Comparison of ENCODE assay signal across 8 cellular contexts in the genomic region with DNA sequence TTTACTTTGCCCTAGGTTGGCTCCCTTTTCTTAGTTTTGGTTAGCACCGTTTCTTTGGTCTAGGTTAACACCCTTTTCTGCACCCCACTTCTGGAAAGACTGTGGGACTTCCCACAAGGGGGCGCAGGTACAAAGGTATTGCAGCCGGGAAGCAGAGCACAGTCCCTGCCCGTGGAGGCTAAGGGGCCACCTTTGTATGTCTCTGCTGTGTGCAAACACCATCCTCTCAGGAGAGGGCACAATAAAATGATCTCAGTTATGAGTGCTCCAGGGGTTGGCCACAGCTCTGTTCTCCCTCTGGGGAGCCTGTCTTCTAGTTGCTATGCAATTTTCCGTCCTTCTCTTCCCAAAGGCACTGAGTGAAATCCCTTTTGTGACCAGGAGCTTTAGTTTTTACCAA. TPM values are rescaled to one million over a fixed set of nuclear protein-coding genes. Genes with fewer than 3 reads are reported as not detected.
DNase-seq lines count a peak whose midpoint lies in the region; ATAC-seq and TF ChIP-seq lines count a peak whose summit lies in the region.

No MANE protein-coding gene starts in this region.

- no peaks in the 10 kb centered on the region for H3K36me3 ChIP-seq in lower lobe of right lung
- H3K36me3 ChIP-seq in transverse colon: no peaks in the 10 kb centered on the region
- H3K36me3 ChIP-seq in psoas muscle (ENCODE audit: insufficient read depth in 1 of 2, low read depth in 1 of 2): no peaks in the 10 kb centered on the region

- H3K27ac ChIP-seq in lower lobe of right lung: peak overlapping the region; percentile 46
- H3K27ac ChIP-seq in transverse colon: peak overlapping the region; percentile 25 to 67 (median 56)
- no peak overlapping the region for H3K27ac ChIP-seq in psoas muscle

- TF ChIP-seq CTCF in lower lobe of right lung (IDR thresholded peaks at IDR 0.05): peak; percentile 56
- peak; percentile 39 to 81 (median 56) for TF ChIP-seq CTCF in transverse colon (IDR thresholded peaks at IDR 0.05)
- TF ChIP-seq CTCF in psoas muscle (IDR thresholded peaks at IDR 0.05): no peak

- in situ Hi-C loops in transverse colon (cut with MboI; ENCODE audit: low pct_ligation_motif_present in 1 of 4, low pct_unique_long_range_greater_than_20kb in 1 of 4, low sequenced_read_pairs in 3 of 4): loop anchor here in 1 of 4 donors (10.0 kb wide), 1 partner anchor 116 kb away; no protein-coding TSS in a partner anchor

- DNase-seq in COR-L47 (lab: John Stamatoyannopoulos, UW): peak; percentile 58
- peak; percentile 55 for DNase-seq in HuH-7 (ENCODE audit: low spot score)
- peak; percentile 17 to 40 for DNase-seq in SHP77 (lab: John Stamatoyannopoulos, UW)
- peak; percentile 40 for DNase-seq in astrocyte of the hippocampus (ENCODE audit: low read depth, low spot score)
- peak; percentile 80 for DNase-seq in lower lobe of right lung
- peak; percentile 84 for DNase-seq in transverse colon
- DNase-seq in NCI-H526 treated with DMSO at 0.1 percent for 48 hours (lab: John Stamatoyannopoulos, UW): no peak
- DNase-seq in psoas muscle: no peak

- WGBS in transverse colon (ENCODE audit: low coverage in 1 of 2), 2 donors: 17% methylated on average over 5 of the region's 5 CpGs; no CpG with 5 or more reads in 1 of the 2 donors
- WGBS in psoas muscle, 3 donors: 9 to 15% (median 11%) methylated on average over 5 of the region's 5 CpGs

- intact Hi-C loops in lower lobe of right lung (cut with DNase I) (no loop called here), transverse colon (cut with DNase I; ENCODE audit: low total_unique reads) (no loop called here), psoas muscle (cut with DNase I) (no loop called here)

- no peaks in the 10 kb centered on the region for H3K9me3 ChIP-seq in lower lobe of right lung
- H3K9me3 ChIP-seq in transverse colon: no peaks in the 10 kb centered on the region
- H3K9me3 ChIP-seq in psoas muscle: peaks cover 4% of the 10 kb centered on the region

- no peak for TF ChIP-seq EP300 in transverse colon (IDR thresholded peaks at IDR 0.05; ENCODE audit: low read depth)

- TF ChIP-seq POLR2A in transverse colon (IDR thresholded peaks at IDR 0.05): no peak

- no peaks in the 10 kb centered on the region for H3K27me3 ChIP-seq in lower lobe of right lung (ENCODE audit: low read depth)
- H3K27me3 ChIP-seq in transverse colon: peaks cover 14% of the 10 kb centered on the region
- no peaks in the 10 kb centered on the region for H3K27me3 ChIP-seq in psoas muscle (ENCODE audit: insufficient read depth in 3 of 3, low read length in 2 of 3)

- ATAC-seq in lower lobe of right lung (peak; percentile 76 to 91), psoas muscle (no peak)

- peaks cover 3% of the 10 kb centered on the region for H3K4me1 ChIP-seq in lower lobe of right lung
- peaks cover 0 to 26% (median 8%) of the 10 kb centered on the region in 4 donors for H3K4me1 ChIP-seq in transverse colon
- no peaks in the 10 kb centered on the region for H3K4me1 ChIP-seq in psoas muscle

- no peak overlapping the region for H3K4me3 ChIP-seq in lower lobe of right lung
- no peak overlapping the region for H3K4me3 ChIP-seq in transverse colon
- H3K4me3 ChIP-seq in psoas muscle: no peak overlapping the region

RNA-seq across cellular contexts. Expression of a gene that starts 28.4 kb away (rescaled TPM):
- total RNA-seq in lower lobe of right lung (62.1 TPM), transverse colon (10 to 100 TPM; 14.5 to 94.6 (median 82.4) TPM), psoas muscle (not detected)
- under 1 TPM in 2 of 3 donors, not detected in 1; 0.01 to 0.04 TPM for polyA plus RNA-seq in psoas muscle

Comparison
In these comparisons a context has a peak if more than half of its experiments do, and no peak if none do; other contexts are left out.
1. DNase-seq: peak in COR-L47 (single experiment), HuH-7 (single experiment), SHP77 (2 of 2), astrocyte of the hippocampus (single experiment), lower lobe of right lung (single experiment) and transverse colon (single experiment); none in NCI-H526 treated with DMSO at 0.1 percent for 48 hours (single experiment) and psoas muscle (0 of 2).
2. ATAC-seq: peak in lower lobe of right lung (2 of 2); none in psoas muscle (0 of 4).
3. RNA of a gene that starts 28.4 kb away (total RNA-seq): 14.5 to 94.6 TPM in transverse colon and 62.1 TPM in lower lobe of right lung (single experiment); not detected in psoas muscle; every median in the first group is over 10 times any median in the second.